In genomic region chr20:57514273-57514751, GRCh38 we compare ENCODE assay signal across 8 cellular contexts. TPM values are rescaled to one million over a fixed set of nuclear protein-coding genes. Genes with fewer than 3 reads are reported as not detected.
DNase-seq lines count a peak whose midpoint lies in the region; ATAC-seq, FAIRE-seq and TF ChIP-seq lines count a peak whose summit lies in the region.

No MANE protein-coding gene starts in this region.

- H3K27me3 ChIP-seq in H7 (ENCODE audit: control insufficient read depth, insufficient read depth, low read length) (no peaks in the 10 kb centered on the region), bronchial epithelial cell (ENCODE audit: control insufficient read depth, insufficient read depth, low read length) (peaks cover 3% of the 10 kb centered on the region)

- FAIRE-seq in bronchial epithelial cell (lab: Jason Lieb, UNC), result no peak

- H3K36me3 ChIP-seq in H7 (replicated peaks; ENCODE audit: control insufficient read depth, insufficient read depth, low read length), result no peaks in the 10 kb centered on the region
- peaks cover 44% of the 10 kb centered on the region for H3K36me3 ChIP-seq in OCI-LY7 (ENCODE audit: insufficient read depth, low read length)
- H3K36me3 ChIP-seq in bronchial epithelial cell (ENCODE audit: control insufficient read depth, insufficient read depth, low read length), result no peaks in the 10 kb centered on the region

- no peak for ATAC-seq in GM19328 (IDR thresholded peaks at IDR 0.05; ENCODE audit: unreplicated experiment)
- no peak for ATAC-seq in GM21786 (IDR thresholded peaks at IDR 0.05; ENCODE audit: unreplicated experiment)

- H2AFZ ChIP-seq in OCI-LY7 (ENCODE audit: low read length), result no peak overlapping the region

- TF ChIP-seq CTCF in C4-2B (conservative IDR thresholded peaks at IDR 0.05) (peak; percentile 87), OCI-LY7 (conservative IDR thresholded peaks at IDR 0.05; ENCODE audit: low read length) (peak; percentile 48), bronchial epithelial cell (IDR thresholded peaks at IDR 0.05; ENCODE audit: insufficient read depth, low read length, severe bottlenecking) (peak; percentile 70)

- POLR2A ChIA-PET in OCI-LY7 (lab: Charles Lee), result no interaction called here

- no peaks in the 10 kb centered on the region for H3K9me3 ChIP-seq in OCI-LY7 (ENCODE audit: low read length)

- BruUV-seq in OCI-LY7 (replicated peaks; lab: Mats Ljungman, UMichigan), result no TSS peak

- no peaks in the 10 kb centered on the region for H3K79me2 ChIP-seq in OCI-LY7 (ENCODE audit: insufficient read depth, low read depth, low read length)

- CTCF ChIA-PET in OCI-LY7 (lab: Charles Lee; ENCODE audit: unreplicated experiment), result interaction anchor here (0.5 kb wide), 1 partner anchor 19 kb away, joined by 3 read pairs; no protein-coding TSS in a partner anchor

- H3K9me2 ChIP-seq in OCI-LY7 (ENCODE audit: insufficient read depth, low read length), result no peaks in the 10 kb centered on the region

- H3K4me2 ChIP-seq in OCI-LY7 (ENCODE audit: low read length), result no peak overlapping the region

- H3K4me3 ChIP-seq in H7 (ENCODE audit: insufficient read depth, low read depth, low read length), result no peak overlapping the region
- no peak overlapping the region for H3K4me3 ChIP-seq in OCI-LY7 (ENCODE audit: low read depth, low read length, poor library complexity, severe bottlenecking)
- no peak overlapping the region for H3K4me3 ChIP-seq in bronchial epithelial cell (ENCODE audit: low read depth, low read length)

- DNase-seq in H7 (peak; percentile 82), OCI-LY7 (ENCODE audit: low spot score) (no peak), bronchial epithelial cell (ENCODE audit: low read depth) (peak; percentile 43), iris pigment epithelial cell (ENCODE audit: low read depth) (peak; percentile 70)
- DNase-seq in stimulated activated CD4-positive, alpha-beta T cell treated with anti-CD3 and anti-CD28 coated beads, Interleukin-4, amount 100 ng/mL, for 1 hour, result peak; percentile 17

- no peak overlapping the region for H3K27ac ChIP-seq in C4-2B
- H3K27ac ChIP-seq in OCI-LY7 (ENCODE audit: low read depth, low read length, poor library complexity, severe bottlenecking), result no peak overlapping the region

- intact Hi-C loops in OCI-LY7 (cut with micrococcal nuclease; ENCODE audit: unreplicated experiment), result no loop called here

- H4K20me1 ChIP-seq in OCI-LY7 (ENCODE audit: insufficient read depth, low read length), result no peaks in the 10 kb centered on the region

- no peaks in the 10 kb centered on the region for H3K4me1 ChIP-seq in OCI-LY7 (ENCODE audit: insufficient read depth, low read length, poor library complexity, severe bottlenecking)

RNA-seq across cellular contexts. Expression of gene CTCFL, which starts 10.6 kb away (rescaled TPM):
- 8.2 and 14.2 TPM in 2 replicates for total RNA-seq in H7 (2014; rRNA removed; shearing (Covaris generic))
- total RNA-seq in OCI-LY7 (2014; rRNA removed; shearing (Covaris generic)), result 0.63 TPM in 1 of 2 replicates, not detected in the other
- total RNA-seq in OCI-LY7 (2022) (not detected in 2 replicates), bronchial epithelial cell (not detected in 2 replicates)

RNA-seq across cellular contexts. Expression of gene PCK1, which starts 46.6 kb away (rescaled TPM):
- total RNA-seq in H7 (2014; rRNA removed; shearing (Covaris generic)), result not detected in 2 replicates
- total RNA-seq in OCI-LY7 (2014; rRNA removed; shearing (Covaris generic)), result 5.7 and 6.9 TPM in 2 replicates
- total RNA-seq in OCI-LY7 (2022), result 13.0 and 13.4 TPM in 2 replicates
- total RNA-seq in bronchial epithelial cell, result not detected in 2 replicates
